8 cellular contexts compared by ENCODE assay signal in the genomic region with DNA sequence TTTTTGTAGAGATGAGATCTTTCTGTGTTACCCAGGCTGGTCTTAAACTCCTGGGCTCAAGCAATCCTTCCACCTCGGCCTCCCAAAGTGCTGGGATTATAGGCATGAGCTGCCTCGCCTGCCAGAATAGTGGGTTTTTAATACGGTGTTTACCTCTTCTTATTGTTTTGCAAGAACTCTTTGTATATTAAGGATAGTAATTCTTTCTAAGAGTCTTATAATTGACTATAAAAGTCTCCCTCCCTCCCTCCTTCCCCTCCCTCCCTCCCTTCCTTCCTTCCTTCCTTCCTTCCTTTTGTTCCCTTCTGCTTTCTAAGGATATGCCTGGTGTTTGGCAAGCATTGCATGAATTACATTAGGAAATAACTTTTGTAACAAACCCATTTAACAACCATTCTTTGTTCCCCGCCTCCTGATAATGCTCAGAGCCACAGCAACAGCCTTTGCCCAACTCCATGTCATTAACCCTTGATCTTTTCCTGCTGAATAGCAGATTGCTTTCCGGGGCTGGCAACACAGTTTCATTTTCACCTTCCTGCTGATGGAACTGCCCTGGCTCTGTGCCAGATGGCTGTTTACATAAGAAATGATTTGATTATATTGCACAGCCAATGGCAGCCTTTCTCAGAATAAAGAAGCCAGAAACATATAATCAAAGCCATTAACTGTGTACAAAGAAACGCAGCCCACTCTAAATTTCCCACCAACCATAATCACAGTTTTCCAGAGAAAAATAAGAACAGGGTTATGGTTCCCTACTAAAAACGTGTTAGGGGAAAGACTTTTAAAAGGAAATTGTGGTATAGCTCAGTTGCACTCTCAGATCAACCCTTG.
DNase-seq lines count a peak whose midpoint lies in the region; ATAC-seq, FAIRE-seq and TF ChIP-seq lines count a peak whose summit lies in the region.

No MANE protein-coding gene starts in this region.

- WGBS in HepG2 (ENCODE audit: low lambda C conversion rate), result 7% methylated on average over 7 of the region's 7 CpGs

- intact Hi-C loops in HepG2 (cut with micrococcal nuclease; ENCODE audit: unreplicated experiment), result loop anchor here (5.0 kb wide), 1 partner anchor 36 kb away; no protein-coding TSS in a partner anchor

- peak; percentile 8; the same call in 1 of the 2 replicates for TF ChIP-seq RAD21 in HepG2 (CRISPR knock-in tag; IDR thresholded peaks at IDR 0.05)

- in situ Hi-C loops in HepG2 (cut with HindIII; ENCODE audit: extremely low pct_ligation_motif_present, low pct_unique_long_range_greater_than_20kb), result no loop called here

- CTCF ChIA-PET in HepG2 (lab: Yijun Ruan, JAX; ENCODE audit: low intra/inter-chr PET ratio, low total read pairs), result no interaction called here

- POLR2A ChIA-PET in HepG2 (lab: Yijun Ruan, JAX), result interaction anchor here (0.8 to 5.1 kb wide), 7 partner anchors 11 to 175 kb away, joined by 3 to 44 read pairs (median 5); partner anchors contain the start of gene CEBPB

- 0 out of 2 replicates have a peak, but pooled peaks have one; percentile 11 for TF ChIP-seq CTCF in HepG2 (CRISPR knock-in tag; IDR thresholded peaks at IDR 0.05)

- H3K27me3 ChIP-seq in adipocyte (replicated peaks; ENCODE audit: control insufficient read depth, insufficient read depth, low read length) (peaks cover 4% of the 10 kb centered on the region), HepG2 (ENCODE audit: control insufficient read depth in 1 of 2, insufficient read depth in 2 of 2, low read length in 2 of 2) (peaks cover 0 to 12% of the 10 kb centered on the region in 2 experiments; a peak in 3 of 5 replicates)

- no peaks in the 10 kb centered on the region for H4K20me1 ChIP-seq in HepG2 (ENCODE audit: insufficient read depth, low read length)

- FAIRE-seq in HepG2 (lab: Jason Lieb, UNC), result peak; percentile 88

- peak overlapping the region; percentile 87 for H3K4me2 ChIP-seq in HepG2 (ENCODE audit: low read depth, low read length)

- BruUV-seq in HepG2 (replicated peaks; lab: Mats Ljungman, UMichigan), result no TSS peak

- peaks cover 9% of the 10 kb centered on the region for H3K4me1 ChIP-seq in adipocyte (ENCODE audit: control insufficient read depth, insufficient read depth, low read length)
- peaks cover 87% of the 10 kb centered on the region for H3K4me1 ChIP-seq in HepG2 (ENCODE audit: insufficient read depth, low read length)

- DNase-seq in HuH-7.5 (ENCODE audit: low spot score), result peak; percentile 56
- DNase-seq in NCI-H460 (ENCODE audit: extremely low read depth, low read depth), result peak; percentile 35
- DNase-seq in adipocyte (ENCODE audit: low read depth), result peak; percentile 50
- DNase-seq in HepG2 (ENCODE audit: low spot score), result peak; percentile 100
- no peak for DNase-seq in CD1c-positive myeloid dendritic cell (ENCODE audit: extremely low spot score)

- H3K79me2 ChIP-seq in HepG2 (ENCODE audit: insufficient read depth, low read length), result no peaks in the 10 kb centered on the region

- no peak overlapping the region for H2AFZ ChIP-seq in HepG2 (ENCODE audit: low read length)

- H3K4me3 ChIP-seq in adipocyte (ENCODE audit: low read length) (no peak overlapping the region), HepG2 (replicated peaks in 1 of 3; ENCODE audit: insufficient read depth in 1 of 3, low read depth in 2 of 3, low read length in 3 of 3) (peak overlapping the region in 2 of 3 experiments; percentile 29 to 31; a peak in 2 of 6 replicates)

- peak; percentile 79 to 93 for TF ChIP-seq EP300 in HepG2 (IDR thresholded peaks at IDR 0.05; ENCODE audit: low read depth in 2 of 2, low read length in 2 of 2)
- peak; percentile 92 for TF ChIP-seq EP300 in HepG2 (CRISPR knock-in tag; IDR thresholded peaks at IDR 0.05; ENCODE audit: borderline replicate concordance)

- H3K36me3 ChIP-seq in adipocyte (ENCODE audit: control insufficient read depth, insufficient read depth, low read length, severe bottlenecking) (no peaks in the 10 kb centered on the region), HepG2 (replicated peaks in 1 of 2; ENCODE audit: control insufficient read depth in 1 of 2, insufficient read depth in 2 of 2, low read length in 2 of 2) (no peaks in the 10 kb centered on the region)

- H3K9me3 ChIP-seq in adipocyte (ENCODE audit: control insufficient read depth, low read length), result no peaks in the 10 kb centered on the region
- no peaks in the 10 kb centered on the region for H3K9me3 ChIP-seq in HepG2 (ENCODE audit: low read length)

- H3K9ac ChIP-seq in adipocyte (ENCODE audit: low read length) (no peak overlapping the region), HepG2 (ENCODE audit: insufficient read depth, low read depth, low read length) (peak overlapping the region; percentile 36)

- ATAC-seq in HepG2, result peak; percentile 77
- ATAC-seq in HG03520 (IDR thresholded peaks at IDR 0.05; ENCODE audit: unreplicated experiment), result no peak
- no peak for ATAC-seq in HG02970 (IDR thresholded peaks at IDR 0.05; ENCODE audit: low FRiP score, unreplicated experiment)
- ATAC-seq in GM18502 (IDR thresholded peaks at IDR 0.05; ENCODE audit: poor library complexity, unreplicated experiment), result no peak

- peak overlapping the region; percentile 71 for H3K27ac ChIP-seq in HepG2 (ENCODE audit: extremely low read length, insufficient read depth, low read length)

- TF ChIP-seq POLR2A in HepG2 (IDR thresholded peaks at IDR 0.05; ENCODE audit: insufficient read depth in 1 of 2, low read depth in 2 of 2, low read length in 2 of 2), result no peak

TF ChIP-seq in HepG2, 621 proteins besides CTCF, POLR2A, EP300 and RAD21 (continues in another document):
- TF ChIP-seq HNF4G (IDR thresholded peaks at IDR 0.05; ENCODE audit: borderline replicate concordance, low read depth, low read length) (peak; percentile 92), HNF4G (CRISPR knock-in tag; IDR thresholded peaks at IDR 0.05; ENCODE audit: borderline replicate concordance, low read depth) (peak; percentile 90), MIER2 (CRISPR knock-in tag; IDR thresholded peaks at IDR 0.05) (peak; percentile 79), NFRKB (IDR thresholded peaks at IDR 0.05) (no peak), ZNF138 (CRISPR knock-in tag; IDR thresholded peaks at IDR 0.05; ENCODE audit: low read depth) (no peak), RFXAP (CRISPR knock-in tag; IDR thresholded peaks at IDR 0.05; ENCODE audit: borderline replicate concordance) (peak; percentile 97), NR2C2 (CRISPR knock-in tag; IDR thresholded peaks at IDR 0.05; ENCODE audit: borderline replicate concordance) (peak; percentile 63; the same call in 1 of the 2 replicates), TBP (CRISPR knock-in tag; IDR thresholded peaks at IDR 0.05) (0 out of 2 replicates have a peak, but pooled peaks have one; percentile 31), ZNF350 (CRISPR knock-in tag; IDR thresholded peaks at IDR 0.05; ENCODE audit: borderline replicate concordance, low read depth) (peak; percentile 76; the same call in 1 of the 2 replicates), JDP2 (CRISPR knock-in tag; IDR thresholded peaks at IDR 0.05; ENCODE audit: borderline replicate concordance) (no peak; the same call in 1 of the 2 replicates), SOX5 (CRISPR knock-in tag; IDR thresholded peaks at IDR 0.05; ENCODE audit: borderline replicate concordance) (peak; percentile 98), REPIN1 (CRISPR knock-in tag; IDR thresholded peaks at IDR 0.05; ENCODE audit: borderline replicate concordance, low read depth) (peak; percentile 93)
- TF ChIP-seq, protein P1, sequence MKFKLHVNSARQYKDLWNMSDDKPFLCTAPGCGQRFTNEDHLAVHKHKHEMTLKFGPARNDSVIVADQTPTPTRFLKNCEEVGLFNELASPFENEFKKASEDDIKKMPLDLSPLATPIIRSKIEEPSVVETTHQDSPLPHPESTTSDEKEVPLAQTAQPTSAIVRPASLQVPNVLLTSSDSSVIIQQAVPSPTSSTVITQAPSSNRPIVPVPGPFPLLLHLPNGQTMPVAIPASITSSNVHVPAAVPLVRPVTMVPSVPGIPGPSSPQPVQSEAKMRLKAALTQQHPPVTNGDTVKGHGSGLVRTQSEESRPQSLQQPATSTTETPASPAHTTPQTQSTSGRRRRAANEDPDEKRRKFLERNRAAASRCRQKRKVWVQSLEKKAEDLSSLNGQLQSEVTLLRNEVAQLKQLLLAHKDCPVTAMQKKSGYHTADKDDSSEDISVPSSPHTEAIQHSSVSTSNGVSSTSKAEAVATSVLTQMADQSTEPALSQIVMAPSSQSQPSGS (CRISPR knock-in tag; IDR thresholded peaks at IDR 0.05), result peak; percentile 87
